Comparison of ENCODE assay signal across 25 cellular contexts in the genomic region with DNA sequence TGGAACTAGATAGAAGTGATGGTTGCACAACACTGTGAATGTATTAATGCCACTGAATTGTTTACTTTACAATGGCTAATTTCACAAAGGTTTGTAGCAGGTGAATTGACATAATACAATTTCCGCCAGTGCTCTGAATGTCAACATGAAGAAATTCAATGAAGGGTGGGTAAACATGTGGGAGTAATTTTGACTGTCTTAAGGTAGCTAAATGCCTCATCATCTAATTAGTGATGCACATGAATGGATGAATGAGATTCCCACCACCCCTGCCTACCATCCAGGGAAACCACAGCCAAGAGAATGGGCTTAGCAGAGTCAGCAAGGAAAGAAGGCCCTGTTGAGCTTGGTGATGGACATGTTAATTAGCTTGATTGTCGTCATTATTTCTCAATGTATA.
DNase-seq lines count a peak whose midpoint lies in the region; ATAC-seq and TF ChIP-seq lines count a peak whose summit lies in the region.
"Had no signal": no experiment of that assay in that cellular context is flagged by ENCODE, and none has a peak within 500 bp of the region (broad histone marks: within the 10 kb centered on the region; RNA-seq: fewer than 3 reads in every experiment).

No MANE protein-coding gene starts in this region.

- H2BK120ac ChIP-seq in mesenchymal stem cell (ENCODE audit: low read depth, low read length) = no peak overlapping the region

- H3K36me3 ChIP-seq in mesenchymal stem cell (ENCODE audit: control insufficient read depth in 1 of 2, insufficient read depth in 2 of 2, low read depth in 1 of 2, low read length in 2 of 2) = no peaks in the 10 kb centered on the region
- H3K36me3 ChIP-seq in suprapubic skin = no peaks in the 10 kb centered on the region
- H3K36me3 ChIP-seq: left lung, upper lobe of left lung had no signal

- H3K9me3 ChIP-seq in mesenchymal stem cell (ENCODE audit: control insufficient read depth, low read length) (no peaks in the 10 kb centered on the region), suprapubic skin (no peaks in the 10 kb centered on the region)
- H3K9me3 ChIP-seq: left lung, SK-N-SH, upper lobe of left lung had no signal

- no peak overlapping the region for H4K8ac ChIP-seq in mesenchymal stem cell (ENCODE audit: low read length)

- H3K4me3 ChIP-seq in mesenchymal stem cell (ENCODE audit: insufficient read depth in 1 of 2, low read depth in 1 of 2, low read length in 2 of 2) (no peak overlapping the region), suprapubic skin (no peak overlapping the region)
- H3K4me3 ChIP-seq: left lung, upper lobe of left lung had no signal

- no peak for TF ChIP-seq POLR2A in suprapubic skin (IDR thresholded peaks at IDR 0.05)

- H3K9ac ChIP-seq in mesenchymal stem cell (ENCODE audit: low read length) = no peak overlapping the region
- H3K9ac ChIP-seq: SK-N-SH had no signal

- ATAC-seq in HG02981 (IDR thresholded peaks at IDR 0.05; ENCODE audit: unreplicated experiment) = no peak
- ATAC-seq: CD8-positive, alpha-beta T cell; left lung; naive thymus-derived CD8-positive, alpha-beta T cell; sciatic nerve had no signal

- H3K4ac ChIP-seq in mesenchymal stem cell (ENCODE audit: low read depth in 1 of 2, low read length in 2 of 2) = peak overlapping the region in 1 of 2 experiments; percentile 18

- H3K23ac ChIP-seq in mesenchymal stem cell (ENCODE audit: low read length in 2 of 2) = no peak overlapping the region

- peaks cover 16% of the 10 kb centered on the region for H3K4me1 ChIP-seq in mesenchymal stem cell (ENCODE audit: control insufficient read depth, insufficient read depth, low read depth, low read length)
- H3K4me1 ChIP-seq in suprapubic skin = no peaks in the 10 kb centered on the region
- H3K4me1 ChIP-seq: left lung had no signal

- DNase-seq in NCI-H187 treated with DMSO at 0.1 percent for 48 hours (lab: John Stamatoyannopoulos, UW) (peak; percentile 38), NCI-H187 (lab: John Stamatoyannopoulos, UW) (no peak), NCI-H1436 treated with DMSO at 0.1 percent for 48 hours (lab: John Stamatoyannopoulos, UW) (peak; percentile 80), NCI-H748 (lab: John Stamatoyannopoulos, UW; ENCODE audit: unreplicated experiment) (peak; percentile 98), mesenchymal stem cell (no peak), suprapubic skin (ENCODE audit: low spot score in 2 of 2) (no peak), NCI-H226 (no peak)
- DNase-seq: 8988T; activated CD8-positive, alpha-beta memory T cell treated with anti-CD3 and anti-CD28 coated beads, Interleukin-2, amount 50 U/mL, for 48 hours; activated effector memory CD4-positive, alpha-beta T cell treated with Interleukin-2 at 50 U/mL for 16 hours; activated naive CD8-positive, alpha-beta T cell treated with anti-CD3 and anti-CD28 coated beads, Interleukin-2, amount 10 ng/mL, durations not matched to agents 7 days and 5 days; AML-193; CD8-positive, alpha-beta T cell; foreskin fibroblast; immature natural killer cell; left lung; naive thymus-derived CD8-positive, alpha-beta T cell; RPMI8226; SK-N-SH; stimulated activated CD8-positive, alpha-beta memory T cell treated with anti-CD3 and anti-CD28 coated beads, Interleukin-4, amount 100 ng/mL, for 48 hours; upper lobe of left lung had no signal

- no peak overlapping the region for H3K4me2 ChIP-seq in mesenchymal stem cell (ENCODE audit: low read length, poor library complexity, severe bottlenecking)
- H3K4me2 ChIP-seq: SK-N-SH had no signal

- peak overlapping the region in 1 of 2 experiments; percentile 77 for H2BK12ac ChIP-seq in mesenchymal stem cell (ENCODE audit: low read length in 2 of 2)

- peak overlapping the region in 1 of 2 experiments; percentile 75 for H3K14ac ChIP-seq in mesenchymal stem cell (ENCODE audit: low read length in 2 of 2)

- H3K27ac ChIP-seq in mesenchymal stem cell (ENCODE audit: low read length, poor library complexity, severe bottlenecking) = peak overlapping the region; percentile 55
- H3K27ac ChIP-seq in suprapubic skin = no peak overlapping the region
- H3K27ac ChIP-seq: epithelial cell of prostate, left lung, upper lobe of left lung, VCaP had no signal

- H2AFZ ChIP-seq in mesenchymal stem cell (ENCODE audit: low read depth, low read length) = no peak overlapping the region

- H2BK5ac ChIP-seq in mesenchymal stem cell (ENCODE audit: low read depth, low read length, poor library complexity, severe bottlenecking) = no peak overlapping the region

- no peaks in the 10 kb centered on the region for H3K79me1 ChIP-seq in mesenchymal stem cell (replicated peaks; ENCODE audit: low read length, poor library complexity, severe bottlenecking)

- H3K27me3 ChIP-seq in mesenchymal stem cell (ENCODE audit: control insufficient read depth in 1 of 2, insufficient read depth in 1 of 2, low read length in 2 of 2) (no peaks in the 10 kb centered on the region), suprapubic skin (no peaks in the 10 kb centered on the region)
- H3K27me3 ChIP-seq: left lung, upper lobe of left lung had no signal

- peak overlapping the region; percentile 81 for H2AK5ac ChIP-seq in mesenchymal stem cell (ENCODE audit: low read length, severe bottlenecking)

- no peak overlapping the region for H4K91ac ChIP-seq in mesenchymal stem cell (ENCODE audit: low read length)

- no peak overlapping the region for H3K18ac ChIP-seq in mesenchymal stem cell (ENCODE audit: low read depth in 1 of 2, low read length in 2 of 2)

- no peak for TF ChIP-seq CTCF in suprapubic skin (IDR thresholded peaks at IDR 0.05)

- no peak overlapping the region for H2BK15ac ChIP-seq in mesenchymal stem cell (ENCODE audit: low read depth, poor library complexity, severe bottlenecking)

- TF ChIP-seq EP300 in suprapubic skin (IDR thresholded peaks at IDR 0.05) = no peak

- 100% methylated on average over 1 of the region's 2 CpGs for WGBS in mesenchymal stem cell
- WGBS in suprapubic skin = 87% methylated on average over 2 of the region's 2 CpGs

Comparison
In these comparisons a context has a peak if more than half of its experiments do, and no peak if none do; other contexts are left out.
1. DNase-seq: peak in NCI-H187 treated with DMSO at 0.1 percent for 48 hours (single experiment), NCI-H1436 treated with DMSO at 0.1 percent for 48 hours (single experiment) and NCI-H748 (single experiment); none in NCI-H187 (0 of 2), mesenchymal stem cell (single experiment), suprapubic skin (0 of 2) and NCI-H226 (single experiment).